Comparison of ENCODE assay signal across 31 cellular contexts in the genomic region with DNA sequence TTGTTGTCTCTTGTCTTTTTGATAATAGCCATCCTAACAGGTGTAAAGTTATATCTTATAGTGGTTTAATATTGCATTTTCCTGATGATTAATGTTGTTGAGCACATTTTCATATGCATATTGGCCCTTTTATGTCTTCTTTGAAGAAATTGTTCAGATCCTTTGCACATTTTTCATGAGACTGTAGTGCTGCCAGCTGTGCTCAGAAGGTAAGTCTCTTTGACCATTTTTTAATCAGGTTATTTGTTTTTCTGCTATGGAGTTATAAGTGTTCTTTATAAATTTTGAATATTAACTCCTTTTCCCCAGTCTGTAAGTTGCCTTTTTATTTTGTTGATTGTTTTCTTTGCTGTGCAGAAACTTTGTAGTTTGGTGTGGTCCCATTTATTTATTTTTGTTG.
"Had no signal": no experiment of that assay in that cellular context is flagged by ENCODE, and none has a peak within 500 bp of the region (broad histone marks: within the 10 kb centered on the region; RNA-seq: fewer than 3 reads in every experiment).

No MANE protein-coding gene starts in this region.

- H3K79me2 ChIP-seq: parathyroid adenoma had no signal

- H3K4me2 ChIP-seq: neural progenitor cell, smooth muscle cell had no signal

- DNase-seq: natural killer cell; occipital lobe; ovary; posterior cingulate gyrus; psoas muscle; right cardiac atrium; spleen; stimulated activated CD4-positive, alpha-beta T cell treated with anti-CD3 and anti-CD28 coated beads, Interleukin-12 subunit alpha, Interleukin-12 subunit beta, amount 100 ng/mL, for 4 hours; stimulated activated CD4-positive, alpha-beta T cell treated with anti-CD3 and anti-CD28 coated beads, Interleukin-1b, Interleukin-23, amount 100 ng/mL, for 48 hours; stimulated activated CD4-positive, alpha-beta T cell treated with anti-CD3 and anti-CD28 coated beads, Interleukin-4, amount 100 ng/mL, for 1 hour; stimulated activated CD4-positive, alpha-beta T cell treated with anti-CD3 and anti-CD28 coated beads, Interleukin-4, amount 100 ng/mL, for 4 hours; stimulated activated CD8-positive, alpha-beta memory T cell treated with anti-CD3 and anti-CD28 coated beads, Interleukin-4, amount 100 ng/mL, for 48 hours; stimulated activated naive CD4-positive, alpha-beta T cell; stimulated activated naive CD8-positive, alpha-beta T cell treated with anti-CD3 and anti-CD28 coated beads, Interleukin-15, amount 100 ng/mL, for 72 hours; stimulated activated naive CD8-positive, alpha-beta T cell treated with anti-CD3 and anti-CD28 coated beads, Interleukin-15, Interleukin-2, amounts not matched to agents 100 U/mL and 50 U/mL, for 24 hours; substantia nigra; testis; tibial artery; transverse colon; upper lobe of right lung; uterus had no signal

- H3K9me3 Mint-ChIP-seq: natural killer cell; stimulated activated naive CD8-positive, alpha-beta T cell treated with anti-CD3 and anti-CD28 coated beads, Interleukin-15, amount 100 ng/mL, for 72 hours; type B pancreatic cell had no signal

- H3K27me3 ChIP-seq: neural progenitor cell, ovary, testis had no signal

- H3K36me3 ChIP-seq: neural progenitor cell, ovary, spleen, suprapubic skin, tibial artery, transverse colon, upper lobe of right lung, uterus had no signal

- H3K4me3 Mint-ChIP-seq: natural killer cell; nephron; neural progenitor cell; stimulated activated memory B cell treated with anti-CD40 and anti-IgM and Interleukin-4, amounts not matched to agents 10 μg/mL and 1 μg/mL and 100 μg/mL, for 72 hours; stimulated activated naive CD8-positive, alpha-beta T cell treated with anti-CD3 and anti-CD28 coated beads, Interleukin-15, amount 100 ng/mL, for 72 hours; type B pancreatic cell had no signal

- H3K27ac ChIP-seq: neural progenitor cell, ovary, parathyroid adenoma, psoas muscle, skin epidermis, spleen, suprapubic skin, testis, tibial artery, transverse colon, upper lobe of right lung, uterus had no signal

- ATAC-seq: natural killer cell; psoas muscle; right cardiac atrium; sciatic nerve; stimulated activated memory B cell treated with anti-CD40 and anti-IgM and Interleukin-4, amounts not matched to agents 10 μg/mL and 1 μg/mL and 100 μg/mL, for 72 hours; stimulated activated naive CD8-positive, alpha-beta T cell treated with anti-CD3 and anti-CD28 coated beads, Interleukin-15, amount 100 ng/mL, for 72 hours; stimulated activated naive CD8-positive, alpha-beta T cell treated with anti-CD3 and anti-CD28 coated beads, Interleukin-15, Interleukin-2, amounts not matched to agents 100 U/mL and 50 U/mL, for 24 hours; upper lobe of right lung had no signal

- H3K9me3 ChIP-seq: ovary, psoas muscle, suprapubic skin, testis, tibial artery, transverse colon, upper lobe of right lung, uterus had no signal

- H3K9ac ChIP-seq: neural progenitor cell, parathyroid adenoma had no signal

- H3K36me3 Mint-ChIP-seq: natural killer cell; neural progenitor cell; stimulated activated memory B cell treated with anti-CD40 and anti-IgM and Interleukin-4, amounts not matched to agents 10 μg/mL and 1 μg/mL and 100 μg/mL, for 72 hours; type B pancreatic cell had no signal

- H3K4me1 ChIP-seq: parathyroid adenoma, psoas muscle, spleen, suprapubic skin, testis, tibial artery, transverse colon, upper lobe of right lung, uterus had no signal

- H3K27ac Mint-ChIP-seq: natural killer cell; nephron; neural progenitor cell; progenitor cell of endocrine pancreas; stimulated activated memory B cell treated with anti-CD40 and anti-IgM and Interleukin-4, amounts not matched to agents 10 μg/mL and 1 μg/mL and 100 μg/mL, for 72 hours; stimulated activated naive CD8-positive, alpha-beta T cell treated with anti-CD3 and anti-CD28 coated beads, Interleukin-15, amount 100 ng/mL, for 72 hours; type B pancreatic cell had no signal

- H3K4me3 ChIP-seq: neural progenitor cell, ovary, psoas muscle, skin epidermis, smooth muscle cell, spleen, suprapubic skin, testis, tibial artery, transverse colon, upper lobe of right lung, uterus had no signal

- H3K4me1 Mint-ChIP-seq: natural killer cell; nephron; stimulated activated memory B cell treated with anti-CD40 and anti-IgM and Interleukin-4, amounts not matched to agents 10 μg/mL and 1 μg/mL and 100 μg/mL, for 72 hours; stimulated activated naive CD8-positive, alpha-beta T cell treated with anti-CD3 and anti-CD28 coated beads, Interleukin-15, amount 100 ng/mL, for 72 hours had no signal

- H2AFZ ChIP-seq: neural progenitor cell, parathyroid adenoma had no signal
